ENCODE assay signal across 1 cellular context in genomic region chr11:102551188-102551781, GRCh38.
TF ChIP-seq lines count a peak whose summit lies in the region.

No MANE protein-coding gene starts in this region.

TF ChIP-seq in endothelial cell of umbilical vein, 7 proteins besides CTCF, POLR2A, EP300 and RAD21 (continued from another document):
- no peak for TF ChIP-seq EZH2 (IDR thresholded peaks at IDR 0.05; ENCODE audit: borderline replicate concordance, low read depth, low read length, severe bottlenecking)
- TF ChIP-seq JUN (IDR thresholded peaks at IDR 0.05; ENCODE audit: borderline replicate concordance, insufficient read depth, insufficient read length, low read depth) = no peak
- no peak for TF ChIP-seq FOS (IDR thresholded peaks at IDR 0.05; ENCODE audit: borderline replicate concordance, insufficient read depth, low read length)
- TF ChIP-seq GATA2 (IDR thresholded peaks at IDR 0.05; ENCODE audit: insufficient read depth, insufficient read length, low read depth, low read length) = no peak
- TF ChIP-seq MAX (IDR thresholded peaks at IDR 0.05; ENCODE audit: insufficient read depth, insufficient read length) = no peak
- no peak for TF ChIP-seq MYC (IDR thresholded peaks at IDR 0.05; ENCODE audit: low read depth, low read length)
